ENCODE assay signal across 21 cellular contexts in genomic region chr7:119694506-119694905, GRCh38.
A peak's percentile ranks its signal among the peaks of the same experiment; 100 is the strongest.
DNase-seq lines count a peak whose midpoint lies in the region; ATAC-seq, FAIRE-seq and TF ChIP-seq lines count a peak whose summit lies in the region.
"Had no signal": no experiment of that assay in that cellular context is flagged by ENCODE, and none has a peak within 500 bp of the region (broad histone marks: within the 10 kb centered on the region; RNA-seq: fewer than 3 reads in every experiment).

No MANE protein-coding gene starts in this region.

- TF ChIP-seq CTCF in HepG2 (CRISPR knock-in tag; IDR thresholded peaks at IDR 0.05) (no peak), right lobe of liver (IDR thresholded peaks at IDR 0.05) (no peak), WTC11 (IDR thresholded peaks at IDR 0.05) (no peak), OCI-LY7 (conservative IDR thresholded peaks at IDR 0.05; ENCODE audit: low read length) (no peak)

- no peak overlapping the region for H3K4me3 Mint-ChIP-seq in WTC11
- H3K4me3 Mint-ChIP-seq: B cell; CD4-positive, CD25-positive, alpha-beta regulatory T cell; CD8-positive, alpha-beta T cell had no signal

- ATAC-seq in HepG2 (no peak), right lobe of liver (no peak), WTC11 (no peak), GM21360 (IDR thresholded peaks at IDR 0.05; ENCODE audit: unreplicated experiment) (no peak), HG03175 (IDR thresholded peaks at IDR 0.05; ENCODE audit: unreplicated experiment) (no peak)
- ATAC-seq: CD8-positive, alpha-beta T cell had no signal

- CTCF ChIA-PET in HepG2 (lab: Yijun Ruan, JAX; ENCODE audit: low intra/inter-chr PET ratio, low total read pairs) (no interaction called here), WTC11 (lab: Charles Lee) (no interaction called here), OCI-LY7 (lab: Charles Lee; ENCODE audit: unreplicated experiment) (no interaction called here)

- H3K36me3 Mint-ChIP-seq in WTC11 = peaks cover 5% of the 10 kb centered on the region
- H3K36me3 Mint-ChIP-seq: CD4-positive, CD25-positive, alpha-beta regulatory T cell; CD8-positive, alpha-beta T cell had no signal

- no peaks in the 10 kb centered on the region for H3K4me1 Mint-ChIP-seq in WTC11
- H3K4me1 Mint-ChIP-seq: B cell; CD4-positive, CD25-positive, alpha-beta regulatory T cell had no signal

- H3K27me3 ChIP-seq in HepG2 (ENCODE audit: control insufficient read depth in 1 of 2, insufficient read depth in 2 of 2, low read length in 2 of 2) = no peaks in the 10 kb centered on the region
- H3K27me3 ChIP-seq in right lobe of liver = no peaks in the 10 kb centered on the region
- H3K27me3 ChIP-seq: BLaER1 had no signal

- H3K9me2 ChIP-seq in OCI-LY7 (ENCODE audit: insufficient read depth, low read length) = no peaks in the 10 kb centered on the region

- in situ Hi-C loops in HepG2 (cut with HindIII; ENCODE audit: extremely low pct_ligation_motif_present, low pct_unique_long_range_greater_than_20kb) = no loop called here

- no peaks in the 10 kb centered on the region for H3K9me3 ChIP-seq in HepG2 (ENCODE audit: low read length)
- H3K9me3 ChIP-seq in right lobe of liver = no peaks in the 10 kb centered on the region
- no peaks in the 10 kb centered on the region for H3K9me3 ChIP-seq in OCI-LY7 (ENCODE audit: low read length)
- H3K9me3 ChIP-seq: BLaER1, HAP-1 had no signal

- H3K4me2 ChIP-seq in HepG2 (ENCODE audit: low read depth, low read length) = no peak overlapping the region
- no peak overlapping the region for H3K4me2 ChIP-seq in OCI-LY7 (ENCODE audit: low read length)
- H3K4me2 ChIP-seq: BLaER1 had no signal

- H2AFZ ChIP-seq in HepG2 (ENCODE audit: low read length) (no peak overlapping the region), OCI-LY7 (ENCODE audit: low read length) (no peak overlapping the region)

- H3K9ac ChIP-seq in HepG2 (ENCODE audit: insufficient read depth, low read depth, low read length) = no peak overlapping the region
- H3K9ac ChIP-seq: BLaER1 had no signal

- H3K36me3 ChIP-seq in HepG2 (replicated peaks in 1 of 2; ENCODE audit: control insufficient read depth in 1 of 2, insufficient read depth in 2 of 2, low read length in 2 of 2) = no peaks in the 10 kb centered on the region
- H3K36me3 ChIP-seq in right lobe of liver = no peaks in the 10 kb centered on the region
- H3K36me3 ChIP-seq in OCI-LY7 (ENCODE audit: insufficient read depth, low read length) = no peaks in the 10 kb centered on the region
- H3K36me3 ChIP-seq: BLaER1, HAP-1 had no signal

- BruUV-seq in HepG2 (replicated peaks; lab: Mats Ljungman, UMichigan) (no TSS peak), OCI-LY7 (replicated peaks; lab: Mats Ljungman, UMichigan) (no TSS peak)

- no peak for DNase-seq in HepG2 (ENCODE audit: low spot score)
- no peak for DNase-seq in right lobe of liver
- peak; percentile 9 for DNase-seq in LHCN-M2 (ENCODE audit: low read depth)
- DNase-seq in WTC11 (ENCODE audit: low spot score) = no peak
- DNase-seq in OCI-LY7 (ENCODE audit: low spot score) = no peak
- DNase-seq: 8988T; Caco-2; CD4-positive, CD25-positive, alpha-beta regulatory T cell; CD8-positive, alpha-beta T cell; DMS153; DND-41; GOT3 had no signal

- no peak for FAIRE-seq in HepG2 (lab: Jason Lieb, UNC)
- FAIRE-seq: GM12892, GM19239, H54 had no signal

- no peak overlapping the region for H3K27ac ChIP-seq in HepG2 (ENCODE audit: extremely low read length, insufficient read depth, low read length)
- no peak overlapping the region for H3K27ac ChIP-seq in right lobe of liver
- H3K27ac ChIP-seq in OCI-LY7 (ENCODE audit: low read depth, low read length, poor library complexity, severe bottlenecking) = no peak overlapping the region
- H3K27ac ChIP-seq: BLaER1, C4-2B had no signal

- H3K4me3 ChIP-seq in HepG2 (replicated peaks in 1 of 3; ENCODE audit: insufficient read depth in 1 of 3, low read depth in 2 of 3, low read length in 3 of 3) = no peak overlapping the region
- no peak overlapping the region for H3K4me3 ChIP-seq in right lobe of liver
- no peak overlapping the region for H3K4me3 ChIP-seq in OCI-LY7 (ENCODE audit: low read depth, low read length, poor library complexity, severe bottlenecking)
- H3K4me3 ChIP-seq: BLaER1, HAP-1 had no signal

- 3% methylated on average over 1 of the region's 1 CpG for WGBS in HepG2 (ENCODE audit: low lambda C conversion rate)
- 13% methylated on average over 1 of the region's 1 CpG for WGBS in right lobe of liver (ENCODE audit: insufficient coverage, low coverage, low lambda C conversion rate, missing lambda C conversion rate)

- POLR2A ChIA-PET in HepG2 (lab: Yijun Ruan, JAX) = no interaction called here
- POLR2A ChIA-PET in WTC11 (lab: Charles Lee) = no interaction called here
- POLR2A ChIA-PET in OCI-LY7 (lab: Charles Lee) = interaction anchor here (0.7 kb wide), 1 partner anchor 21 kb away, joined by 4 read pairs; no protein-coding TSS in a partner anchor

- H3K4me1 ChIP-seq in HepG2 (ENCODE audit: insufficient read depth, low read length) = no peaks in the 10 kb centered on the region
- no peaks in the 10 kb centered on the region for H3K4me1 ChIP-seq in right lobe of liver
- no peaks in the 10 kb centered on the region for H3K4me1 ChIP-seq in OCI-LY7 (ENCODE audit: insufficient read depth, low read length, poor library complexity, severe bottlenecking)
- H3K4me1 ChIP-seq: BLaER1, Caco-2, HAP-1 had no signal

- intact Hi-C loops in HepG2 (cut with micrococcal nuclease; ENCODE audit: unreplicated experiment) = no loop called here
- intact Hi-C loops in right lobe of liver (cut with DNase I) = no loop called here
- intact Hi-C loops in OCI-LY7 (cut with micrococcal nuclease; ENCODE audit: unreplicated experiment) = no loop called here

- H4K20me1 ChIP-seq in HepG2 (ENCODE audit: insufficient read depth, low read length) = no peaks in the 10 kb centered on the region
- H4K20me1 ChIP-seq in OCI-LY7 (ENCODE audit: insufficient read depth, low read length) = no peaks in the 10 kb centered on the region
- H4K20me1 ChIP-seq: BLaER1 had no signal

- peaks cover 11% of the 10 kb centered on the region for H3K9me3 Mint-ChIP-seq in WTC11

- H3K27ac Mint-ChIP-seq in WTC11 = no peak overlapping the region
- H3K27ac Mint-ChIP-seq: B cell; CD4-positive, CD25-positive, alpha-beta regulatory T cell; CD8-positive, alpha-beta T cell had no signal

- H3K79me2 ChIP-seq in HepG2 (ENCODE audit: insufficient read depth, low read length) (no peaks in the 10 kb centered on the region), OCI-LY7 (ENCODE audit: insufficient read depth, low read depth, low read length) (no peaks in the 10 kb centered on the region)

- no peak for TF ChIP-seq POLR2A in HepG2 (IDR thresholded peaks at IDR 0.05; ENCODE audit: insufficient read depth in 1 of 2, low read depth in 2 of 2, low read length in 2 of 2)
- no peak for TF ChIP-seq POLR2A in right lobe of liver (IDR thresholded peaks at IDR 0.05)

- no peak for TF ChIP-seq RAD21 in HepG2 (CRISPR knock-in tag; IDR thresholded peaks at IDR 0.05)

- TF ChIP-seq EP300 in HepG2 (IDR thresholded peaks at IDR 0.05; ENCODE audit: low read depth in 2 of 2, low read length in 2 of 2) = no peak
- no peak for TF ChIP-seq EP300 in HepG2 (CRISPR knock-in tag; IDR thresholded peaks at IDR 0.05; ENCODE audit: borderline replicate concordance)

- no peaks in the 10 kb centered on the region for H3K27me3 Mint-ChIP-seq in WTC11 (ENCODE audit: low read depth)
- H3K27me3 Mint-ChIP-seq: B cell; CD4-positive, CD25-positive, alpha-beta regulatory T cell had no signal

TF ChIP-seq in HepG2, 621 proteins besides CTCF, POLR2A, EP300 and RAD21 (continues in another document):
- TF ChIP-seq ZNF550 (CRISPR knock-in tag; IDR thresholded peaks at IDR 0.05; ENCODE audit: borderline replicate concordance) = no peak
- no peak for TF ChIP-seq PRDM4 (CRISPR knock-in tag; IDR thresholded peaks at IDR 0.05; ENCODE audit: borderline replicate concordance)
- no peak for TF ChIP-seq CAMTA2 (CRISPR knock-in tag; IDR thresholded peaks at IDR 0.05; ENCODE audit: borderline replicate concordance)
- no peak for TF ChIP-seq NFE2L2 (IDR thresholded peaks at IDR 0.05; ENCODE audit: low read length)

TF ChIP-seq in WTC11, 78 proteins besides CTCF, POLR2A, EP300 and RAD21:
- TF ChIP-seq IRF1 (CRISPR knock-in tag; IDR thresholded peaks at IDR 0.05) (no peak), ZNF317 (CRISPR knock-in tag; IDR thresholded peaks at IDR 0.05; ENCODE audit: borderline replicate concordance, low read depth) (peak; percentile 86)
TF ChIP-seq in WTC11: peak in this region for 1.

Comparison
In these comparisons a context has a peak if more than half of its experiments do, and no peak if none do; other contexts are left out.
1. Of the 50 proteins assayed by ChIP-seq in both HepG2 and WTC11: peak only in HepG2: none; only in WTC11: none; in both: ZNF317; in neither: 49.